In genomic region chr21:43355925-43356289, GRCh38 we compare ENCODE assay signal across 10 cellular contexts.
DNase-seq lines count a peak whose midpoint lies in the region; ATAC-seq and TF ChIP-seq lines count a peak whose summit lies in the region.
"Had no signal": no experiment of that assay in that cellular context is flagged by ENCODE, and none has a peak within 500 bp of the region (broad histone marks: within the 10 kb centered on the region; RNA-seq: fewer than 3 reads in every experiment).

No MANE protein-coding gene starts in this region.

- intact Hi-C loops in activated CD4-positive, alpha-beta T cell treated with anti-CD3 and anti-CD28 coated beads for 36 hours (cut with DNase I, micrococcal nuclease), result no loop called here

- no peak overlapping the region for H3K9ac ChIP-seq in OCI-LY3 (ENCODE audit: low read length)
- no peak overlapping the region for H3K9ac ChIP-seq in neural cell (ENCODE audit: low read length)

- peak overlapping the region; percentile 26 for H3K4me2 ChIP-seq in OCI-LY3 (ENCODE audit: low read length)
- no peak overlapping the region for H3K4me2 ChIP-seq in neural cell (ENCODE audit: low read length)

- H3K79me2 ChIP-seq in OCI-LY3 (ENCODE audit: low read length) (no peaks in the 10 kb centered on the region), neural cell (replicated peaks; ENCODE audit: insufficient read depth, low read length) (no peaks in the 10 kb centered on the region)

- no peak for TF ChIP-seq RAD21 in neural cell (conservative IDR thresholded peaks at IDR 0.05)

- no peaks in the 10 kb centered on the region for H3K27me3 Mint-ChIP-seq in activated CD4-positive, alpha-beta T cell treated with anti-CD3 and anti-CD28 coated beads for 36 hours

- H3K27ac Mint-ChIP-seq in activated CD4-positive, alpha-beta T cell treated with anti-CD3 and anti-CD28 coated beads for 36 hours, result no peak overlapping the region

- H2AFZ ChIP-seq in OCI-LY3 (ENCODE audit: low read depth, low read length) (no peak overlapping the region), neural cell (ENCODE audit: low read depth, low read length) (no peak overlapping the region)

- in situ Hi-C loops in HAP-1 (cut with MboI; ENCODE audit: low sequenced_read_pairs), result loop anchor here (5.0 kb wide), 1 partner anchor 59 kb away; no protein-coding TSS in a partner anchor

- H3K9me3 ChIP-seq in OCI-LY3 (ENCODE audit: insufficient read depth, low read length), result no peaks in the 10 kb centered on the region
- no peaks in the 10 kb centered on the region for H3K9me3 ChIP-seq in neural cell (ENCODE audit: low read length)
- H3K9me3 ChIP-seq in HAP-1, result no peaks in the 10 kb centered on the region

- H3K36me3 ChIP-seq in OCI-LY3 (replicated peaks; ENCODE audit: low read depth, low read length) (no peaks in the 10 kb centered on the region), neural cell (ENCODE audit: insufficient read depth, low read length) (no peaks in the 10 kb centered on the region), HAP-1 (replicated peaks) (no peaks in the 10 kb centered on the region)

- peak; percentile 49 for DNase-seq in activated CD4-positive, alpha-beta T cell treated with anti-CD3 and anti-CD28 coated beads for 36 hours
- DNase-seq in activated CD4-positive, alpha-beta T cell treated with anti-CD3 and anti-CD28 coated beads, Interleukin-2, amount 50 U/mL, for 1 hour, result no peak
- no peak for DNase-seq in HAP-1 (ENCODE audit: low spot score in 2 of 2)
- no peak for DNase-seq in cortex of kidney (lab: John Stamatoyannopoulos, UW)
- no peak for DNase-seq in NCI-H69 (lab: John Stamatoyannopoulos, UW)
- DNase-seq: occipital lobe had no signal

- POLR2A ChIA-PET in activated CD4-positive, alpha-beta T cell treated with anti-CD3 and anti-CD28 coated beads for 36 hours (lab: Charles Lee), result no interaction called here

- TF ChIP-seq EP300 in neural cell (conservative IDR thresholded peaks at IDR 0.05; ENCODE audit: poor library complexity, severe bottlenecking), result no peak

- H3F3A ChIP-seq in neural cell (ENCODE audit: insufficient read depth, low read length, poor library complexity, severe bottlenecking), result no peaks in the 10 kb centered on the region

- no peaks in the 10 kb centered on the region for H3K36me3 Mint-ChIP-seq in activated CD4-positive, alpha-beta T cell treated with anti-CD3 and anti-CD28 coated beads for 36 hours (ENCODE audit: low read depth)

- H3K27me3 ChIP-seq in OCI-LY3 (ENCODE audit: low read depth, low read length) (no peaks in the 10 kb centered on the region), neural cell (ENCODE audit: insufficient read depth, low read depth, low read length) (no peaks in the 10 kb centered on the region), HAP-1 (ENCODE audit: low read depth) (no peaks in the 10 kb centered on the region)

- ATAC-seq in activated CD4-positive, alpha-beta T cell treated with anti-CD3 and anti-CD28 coated beads for 36 hours, result peak; percentile 37

- H3K4me3 ChIP-seq in OCI-LY3 (ENCODE audit: low read length) (no peak overlapping the region), neural cell (ENCODE audit: low read length) (no peak overlapping the region), HAP-1 (no peak overlapping the region)

- TF ChIP-seq CTCF in GM12873 (IDR thresholded peaks at IDR 0.05; ENCODE audit: insufficient read depth, low read depth, low read length, missing control alignments) (peak; percentile 34), OCI-LY3 (IDR thresholded peaks at IDR 0.05; ENCODE audit: low read depth, low read length) (peak; percentile 34), neural cell (IDR thresholded peaks at IDR 0.05; ENCODE audit: poor library complexity, severe bottlenecking) (no peak)

- no peaks in the 10 kb centered on the region for H3K9me3 Mint-ChIP-seq in activated CD4-positive, alpha-beta T cell treated with anti-CD3 and anti-CD28 coated beads for 36 hours (ENCODE audit: low read depth)
- H3K9me3 Mint-ChIP-seq: activated naive CD4-positive, alpha-beta T cell treated with anti-CD3 and anti-CD28 coated beads, Interleukin-2, amount 50 U/mL, for 72 hours had no signal

- H3K4me1 ChIP-seq in OCI-LY3 (ENCODE audit: low read length) (peaks cover 77% of the 10 kb centered on the region), HAP-1 (peaks cover 5% of the 10 kb centered on the region; the same call in 1 of the 2 replicates)

- H3K9me2 ChIP-seq in neural cell (ENCODE audit: insufficient read depth, low read length), result no peaks in the 10 kb centered on the region

- CTCF ChIA-PET in activated CD4-positive, alpha-beta T cell treated with anti-CD3 and anti-CD28 coated beads for 36 hours (lab: Charles Lee), result interaction anchor here (0.6 kb wide), 1 partner anchor 1038 kb away, joined by 3 read pairs; no protein-coding TSS in a partner anchor

- H3K27ac ChIP-seq in OCI-LY3 (ENCODE audit: low read length), result no peak overlapping the region
- H3K27ac ChIP-seq in neural cell (ENCODE audit: low read length), result peak overlapping the region; percentile 63

- H4K20me1 ChIP-seq in OCI-LY3 (ENCODE audit: insufficient read depth, low read length) (no peaks in the 10 kb centered on the region), neural cell (ENCODE audit: insufficient read depth) (no peaks in the 10 kb centered on the region)

- no peak overlapping the region for H3K4me3 Mint-ChIP-seq in activated CD4-positive, alpha-beta T cell treated with anti-CD3 and anti-CD28 coated beads for 36 hours

- H3K4me1 Mint-ChIP-seq in activated CD4-positive, alpha-beta T cell treated with anti-CD3 and anti-CD28 coated beads for 36 hours, result peaks cover 11% of the 10 kb centered on the region

TF ChIP-seq in neural cell, 6 proteins besides CTCF, POLR2A, EP300 and RAD21:
- no peak for TF ChIP-seq SMC3 (conservative IDR thresholded peaks at IDR 0.05; ENCODE audit: poor library complexity)
- TF ChIP-seq, protein P1, sequence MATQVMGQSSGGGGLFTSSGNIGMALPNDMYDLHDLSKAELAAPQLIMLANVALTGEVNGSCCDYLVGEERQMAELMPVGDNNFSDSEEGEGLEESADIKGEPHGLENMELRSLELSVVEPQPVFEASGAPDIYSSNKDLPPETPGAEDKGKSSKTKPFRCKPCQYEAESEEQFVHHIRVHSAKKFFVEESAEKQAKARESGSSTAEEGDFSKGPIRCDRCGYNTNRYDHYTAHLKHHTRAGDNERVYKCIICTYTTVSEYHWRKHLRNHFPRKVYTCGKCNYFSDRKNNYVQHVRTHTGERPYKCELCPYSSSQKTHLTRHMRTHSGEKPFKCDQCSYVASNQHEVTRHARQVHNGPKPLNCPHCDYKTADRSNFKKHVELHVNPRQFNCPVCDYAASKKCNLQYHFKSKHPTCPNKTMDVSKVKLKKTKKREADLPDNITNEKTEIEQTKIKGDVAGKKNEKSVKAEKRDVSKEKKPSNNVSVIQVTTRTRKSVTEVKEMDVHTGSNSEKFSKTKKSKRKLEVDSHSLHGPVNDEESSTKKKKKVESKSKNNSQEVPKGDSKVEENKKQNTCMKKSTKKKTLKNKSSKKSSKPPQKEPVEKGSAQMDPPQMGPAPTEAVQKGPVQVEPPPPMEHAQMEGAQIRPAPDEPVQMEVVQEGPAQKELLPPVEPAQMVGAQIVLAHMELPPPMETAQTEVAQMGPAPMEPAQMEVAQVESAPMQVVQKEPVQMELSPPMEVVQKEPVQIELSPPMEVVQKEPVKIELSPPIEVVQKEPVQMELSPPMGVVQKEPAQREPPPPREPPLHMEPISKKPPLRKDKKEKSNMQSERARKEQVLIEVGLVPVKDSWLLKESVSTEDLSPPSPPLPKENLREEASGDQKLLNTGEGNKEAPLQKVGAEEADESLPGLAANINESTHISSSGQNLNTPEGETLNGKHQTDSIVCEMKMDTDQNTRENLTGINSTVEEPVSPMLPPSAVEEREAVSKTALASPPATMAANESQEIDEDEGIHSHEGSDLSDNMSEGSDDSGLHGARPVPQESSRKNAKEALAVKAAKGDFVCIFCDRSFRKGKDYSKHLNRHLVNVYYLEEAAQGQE (IDR thresholded peaks at IDR 0.05; ENCODE audit: borderline replicate concordance), result no peak
- no peak for TF ChIP-seq POLR2AphosphoS5 (IDR thresholded peaks at IDR 0.05)
- TF ChIP-seq MXI1 (conservative IDR thresholded peaks at IDR 0.05; ENCODE audit: poor library complexity, severe bottlenecking), result no peak
- TF ChIP-seq EZH2 (IDR thresholded peaks at IDR 0.05; ENCODE audit: borderline replicate concordance, insufficient read depth, low read length, poor library complexity, severe bottlenecking), result no peak
- no peak for TF ChIP-seq TAF1 (IDR thresholded peaks at IDR 0.05; ENCODE audit: low read depth)
TF ChIP-seq in neural cell: peak in this region for 0.
